In the genomic region with DNA sequence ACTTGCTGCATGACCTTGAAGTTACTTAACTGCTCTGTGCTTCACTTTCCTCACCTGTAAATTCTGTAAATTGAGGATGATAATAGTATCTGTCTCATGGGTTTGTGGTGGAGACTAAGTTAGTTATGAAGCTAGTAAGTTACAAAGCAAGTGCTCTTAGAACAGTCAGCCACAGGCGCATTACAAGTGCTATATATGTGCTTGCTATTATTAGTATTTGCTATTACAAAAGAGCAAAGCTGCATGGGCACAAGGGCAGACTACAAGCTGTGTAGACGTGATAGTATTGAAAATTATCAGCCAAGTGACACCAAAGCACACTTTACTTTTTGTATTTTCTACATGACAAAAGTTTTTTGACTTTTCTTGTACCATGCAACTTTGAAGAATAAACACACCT, we compare ENCODE assay signal across 20 cellular contexts.
"Had no signal": no experiment of that assay in that cellular context is flagged by ENCODE, and none has a peak within 500 bp of the region (broad histone marks: within the 10 kb centered on the region; RNA-seq: fewer than 3 reads in every experiment).

No MANE protein-coding gene starts in this region.

- H3K4me3 ChIP-seq: MG63, PC-9, Peyer's patch had no signal

- DNase-seq: IMR-90, Karpas-422, KG1, MG63, NCI-H1092, NCI-H1105 treated with DMSO at 0.1 percent for 48 hours, NCI-H1417 treated with DMSO at 0.1 percent for 48 hours, NCI-H1694 treated with DMSO at 0.1 percent for 48 hours, NCI-H1930, NCI-H2081, NCI-H2107, NCI-H2227 treated with DMSO at 0.1 percent for 48 hours, NCI-H524 treated with DMSO at 0.1 percent for 48 hours, NCI-H774, OCI-M1, PC-9, Peyer's patch, SHP77 had no signal

- H3K27me3 ChIP-seq: Peyer's patch had no signal

- ATAC-seq: HepG2, SK-N-SH treated with all-trans-retinoic acid at 6 μM for 48 hours had no signal

- H3K27ac ChIP-seq: PC-9, Peyer's patch had no signal

- H2AFZ ChIP-seq: PC-9 had no signal

- H3K4me2 ChIP-seq: PC-9 had no signal

- H3K4me1 ChIP-seq: Peyer's patch had no signal

- H3K9me3 ChIP-seq: MG63, Peyer's patch had no signal

- H3K36me3 ChIP-seq: MG63, Peyer's patch had no signal
